Comparison of ENCODE assay signal across 1 cellular context in genomic region chr4:184653650-184654049, GRCh38.
TF ChIP-seq lines count a peak whose summit lies in the region.

No MANE protein-coding gene starts in this region.

TF ChIP-seq in HepG2, 621 proteins besides CTCF, POLR2A, EP300 and RAD21:
- TF ChIP-seq ZNF75D (CRISPR knock-in tag; IDR thresholded peaks at IDR 0.05; ENCODE audit: borderline replicate concordance): no peak
- TF ChIP-seq ZNF124 (CRISPR knock-in tag; IDR thresholded peaks at IDR 0.05): no peak
- TF ChIP-seq, protein P1, sequence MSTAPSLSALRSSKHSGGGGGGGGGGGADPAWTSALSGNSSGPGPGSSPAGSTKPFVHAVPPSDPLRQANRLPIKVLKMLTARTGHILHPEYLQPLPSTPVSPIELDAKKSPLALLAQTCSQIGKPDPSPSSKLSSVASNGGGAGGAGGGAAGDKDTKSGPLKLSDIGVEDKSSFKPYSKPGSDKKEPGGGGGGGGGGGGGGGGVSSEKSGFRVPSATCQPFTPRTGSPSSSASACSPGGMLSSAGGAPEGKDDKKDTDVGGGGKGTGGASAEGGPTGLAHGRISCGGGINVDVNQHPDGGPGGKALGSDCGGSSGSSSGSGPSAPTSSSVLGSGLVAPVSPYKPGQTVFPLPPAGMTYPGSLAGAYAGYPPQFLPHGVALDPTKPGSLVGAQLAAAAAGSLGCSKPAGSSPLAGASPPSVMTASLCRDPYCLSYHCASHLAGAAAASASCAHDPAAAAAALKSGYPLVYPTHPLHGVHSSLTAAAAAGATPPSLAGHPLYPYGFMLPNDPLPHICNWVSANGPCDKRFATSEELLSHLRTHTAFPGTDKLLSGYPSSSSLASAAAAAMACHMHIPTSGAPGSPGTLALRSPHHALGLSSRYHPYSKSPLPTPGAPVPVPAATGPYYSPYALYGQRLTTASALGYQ (CRISPR knock-in tag; IDR thresholded peaks at IDR 0.05): no peak
- no peak for TF ChIP-seq SIN3A (IDR thresholded peaks at IDR 0.05; ENCODE audit: borderline replicate concordance, low read depth, low read length)
- TF ChIP-seq AFF4 (CRISPR knock-in tag; IDR thresholded peaks at IDR 0.05): no peak
